ENCODE assay signal across 1 cellular context in the genomic region with DNA sequence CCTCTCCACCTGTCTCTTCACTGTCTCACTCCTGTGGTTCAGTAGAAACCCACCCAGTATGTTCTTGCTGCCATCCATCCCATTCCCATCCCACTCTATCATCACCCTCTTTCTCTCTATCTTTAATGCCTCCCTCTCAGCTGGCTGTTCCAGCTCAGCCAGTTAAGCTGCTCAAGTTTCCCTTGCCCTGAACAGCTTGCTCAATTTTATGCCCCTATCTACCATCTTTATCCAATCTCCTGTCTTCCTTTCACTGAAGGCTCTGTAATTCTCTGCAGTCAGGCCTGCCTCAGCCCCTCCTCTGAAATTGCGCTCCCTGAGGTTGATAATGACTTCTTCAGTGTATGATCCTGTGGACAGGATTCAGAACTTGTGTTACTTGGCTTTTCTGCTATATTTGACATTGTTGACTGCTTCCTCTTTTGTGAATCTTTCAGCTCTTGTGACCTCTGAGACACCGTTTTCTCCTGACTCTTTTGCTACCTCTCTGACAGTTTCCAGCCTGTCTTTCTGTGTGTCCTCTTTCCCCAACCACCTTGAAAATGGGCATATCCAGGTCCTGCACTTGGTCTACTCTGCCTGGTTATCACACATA.
TF ChIP-seq lines count a peak whose summit lies in the region.

No MANE protein-coding gene starts in this region.

TF ChIP-seq in IMR-90, 13 proteins besides CTCF, POLR2A, EP300 and RAD21:
- TF ChIP-seq MAFK (IDR thresholded peaks at IDR 0.05; ENCODE audit: low read depth, low read length), result no peak
- TF ChIP-seq RCOR1 (IDR thresholded peaks at IDR 0.05; ENCODE audit: insufficient replicate concordance, low read length), result no peak
- no peak for TF ChIP-seq MAZ (IDR thresholded peaks at IDR 0.05; ENCODE audit: borderline replicate concordance, low read depth, low read length)
- no peak for TF ChIP-seq BHLHE40 (IDR thresholded peaks at IDR 0.05; ENCODE audit: low read depth, low read length)
- no peak for TF ChIP-seq RFX5 (IDR thresholded peaks at IDR 0.05; ENCODE audit: low read depth, low read length)
